ENCODE assay signal across 17 cellular contexts in genomic region chr5:8070138-8070537, GRCh38.
A peak's percentile ranks its signal among the peaks of the same experiment; 100 is the strongest.
DNase-seq lines count a peak whose midpoint lies in the region; ATAC-seq and TF ChIP-seq lines count a peak whose summit lies in the region.
"Had no signal": no experiment of that assay in that cellular context is flagged by ENCODE, and none has a peak within 500 bp of the region (broad histone marks: within the 10 kb centered on the region; RNA-seq: fewer than 3 reads in every experiment).

No MANE protein-coding gene starts in this region.

- H3K4me3 Mint-ChIP-seq in stimulated activated effector memory CD8-positive, alpha-beta T cell treated with anti-CD3 and anti-CD28 coated beads, Interleukin-12 subunit alpha, Interleukin-12 subunit beta, amount 100 ng/mL, for 72 hours, result no peak overlapping the region
- H3K4me3 Mint-ChIP-seq: B cell; CD4-positive, alpha-beta memory T cell; HFFc6 had no signal

- H3K27me3 ChIP-seq in BLaER1, result no peaks in the 10 kb centered on the region
- no peaks in the 10 kb centered on the region for H3K27me3 ChIP-seq in lower lobe of right lung (ENCODE audit: low read depth)

- peak; percentile 42 for DNase-seq in foreskin melanocyte
- no peak for DNase-seq in lower lobe of right lung
- DNase-seq in stimulated activated effector memory CD8-positive, alpha-beta T cell treated with anti-CD3 and anti-CD28 coated beads, Interleukin-12 subunit alpha, Interleukin-12 subunit beta, amount 100 ng/mL, for 72 hours (ENCODE audit: low spot score in 2 of 2), result no peak
- DNase-seq: C1 segment of cervical spinal cord; Calu3; CD4-positive, alpha-beta memory T cell; COR-L47; DMS153; DND-41; GM23248; H7; HFFc6 had no signal

- H3K9ac ChIP-seq in BLaER1, result no peak overlapping the region
- H3K9ac ChIP-seq: GM23248 had no signal

- H3K9me3 ChIP-seq in BLaER1 (no peaks in the 10 kb centered on the region), HEK293 (ENCODE audit: control insufficient read depth, insufficient read depth, low read depth, low read length) (no peaks in the 10 kb centered on the region), lower lobe of right lung (no peaks in the 10 kb centered on the region)

- no peaks in the 10 kb centered on the region for H3K36me3 Mint-ChIP-seq in stimulated activated effector memory CD8-positive, alpha-beta T cell treated with anti-CD3 and anti-CD28 coated beads, Interleukin-12 subunit alpha, Interleukin-12 subunit beta, amount 100 ng/mL, for 72 hours
- H3K36me3 Mint-ChIP-seq: CD4-positive, alpha-beta memory T cell had no signal

- no peak overlapping the region for H3K27ac Mint-ChIP-seq in stimulated activated effector memory CD8-positive, alpha-beta T cell treated with anti-CD3 and anti-CD28 coated beads, Interleukin-12 subunit alpha, Interleukin-12 subunit beta, amount 100 ng/mL, for 72 hours
- H3K27ac Mint-ChIP-seq: B cell; CD4-positive, alpha-beta memory T cell; HFFc6 had no signal

- ATAC-seq in lower lobe of right lung (no peak), GM18519 (IDR thresholded peaks at IDR 0.05; ENCODE audit: low FRiP score, unreplicated experiment) (no peak)
- ATAC-seq in stimulated activated effector memory CD8-positive, alpha-beta T cell treated with anti-CD3 and anti-CD28 coated beads, Interleukin-12 subunit alpha, Interleukin-12 subunit beta, amount 100 ng/mL, for 72 hours, result no peak
- ATAC-seq: HCT116 had no signal

- no peak for TF ChIP-seq CTCF in HEK293 (tag by site-specific recombination; IDR thresholded peaks at IDR 0.05)
- TF ChIP-seq CTCF in lower lobe of right lung (IDR thresholded peaks at IDR 0.05), result no peak

- H3K36me3 ChIP-seq in BLaER1 (no peaks in the 10 kb centered on the region), HEK293 (ENCODE audit: control insufficient read depth in 2 of 2, insufficient read depth in 1 of 2, low read length in 2 of 2) (no peaks in the 10 kb centered on the region), lower lobe of right lung (no peaks in the 10 kb centered on the region)

- H3K9me3 Mint-ChIP-seq in stimulated activated effector memory CD8-positive, alpha-beta T cell treated with anti-CD3 and anti-CD28 coated beads, Interleukin-12 subunit alpha, Interleukin-12 subunit beta, amount 100 ng/mL, for 72 hours, result peaks cover under 1% of the 10 kb centered on the region

- no peaks in the 10 kb centered on the region for H4K20me1 ChIP-seq in BLaER1

- intact Hi-C loops in lower lobe of right lung (cut with DNase I), result no loop called here

- CTCF ChIA-PET in HEK293 (lab: Yijun Ruan, JAX), result interaction anchor here (0.7 kb wide), 1 partner anchor 40 kb away, joined by 3 read pairs; no protein-coding TSS in a partner anchor

- POLR2A ChIA-PET in HEK293 (lab: Yijun Ruan, JAX), result no interaction called here

- H3K27ac ChIP-seq in BLaER1 (no peak overlapping the region), HEK293 (ENCODE audit: extremely low read depth, low read depth, low read length) (no peak overlapping the region), lower lobe of right lung (no peak overlapping the region)
- H3K27ac ChIP-seq: GM23248 had no signal

- H3K4me3 ChIP-seq in BLaER1 (no peak overlapping the region), HEK293 (ENCODE audit: low read depth, low read length) (no peak overlapping the region), lower lobe of right lung (no peak overlapping the region)
- H3K4me3 ChIP-seq: GM23248 had no signal

- H3K4me1 ChIP-seq in BLaER1 (peaks cover 33% of the 10 kb centered on the region), HEK293 (ENCODE audit: control insufficient read depth, insufficient read depth, low read length) (no peaks in the 10 kb centered on the region), lower lobe of right lung (no peaks in the 10 kb centered on the region)

- H3K4me1 Mint-ChIP-seq in stimulated activated effector memory CD8-positive, alpha-beta T cell treated with anti-CD3 and anti-CD28 coated beads, Interleukin-12 subunit alpha, Interleukin-12 subunit beta, amount 100 ng/mL, for 72 hours, result no peaks in the 10 kb centered on the region
- H3K4me1 Mint-ChIP-seq: B cell; CD4-positive, alpha-beta memory T cell had no signal

- H3K4me2 ChIP-seq in BLaER1, result peak overlapping the region; percentile 44

TF ChIP-seq in HEK293, 187 proteins besides CTCF, POLR2A, EP300 and RAD21:
- TF ChIP-seq ZNF558 (tag by site-specific recombination; IDR thresholded peaks at IDR 0.05) (no peak), ATF2 (tag by site-specific recombination; IDR thresholded peaks at IDR 0.05; ENCODE audit: low read depth) (peak; percentile 74)
